Comparison of ENCODE assay signal across 1 cellular context in the genomic region with DNA sequence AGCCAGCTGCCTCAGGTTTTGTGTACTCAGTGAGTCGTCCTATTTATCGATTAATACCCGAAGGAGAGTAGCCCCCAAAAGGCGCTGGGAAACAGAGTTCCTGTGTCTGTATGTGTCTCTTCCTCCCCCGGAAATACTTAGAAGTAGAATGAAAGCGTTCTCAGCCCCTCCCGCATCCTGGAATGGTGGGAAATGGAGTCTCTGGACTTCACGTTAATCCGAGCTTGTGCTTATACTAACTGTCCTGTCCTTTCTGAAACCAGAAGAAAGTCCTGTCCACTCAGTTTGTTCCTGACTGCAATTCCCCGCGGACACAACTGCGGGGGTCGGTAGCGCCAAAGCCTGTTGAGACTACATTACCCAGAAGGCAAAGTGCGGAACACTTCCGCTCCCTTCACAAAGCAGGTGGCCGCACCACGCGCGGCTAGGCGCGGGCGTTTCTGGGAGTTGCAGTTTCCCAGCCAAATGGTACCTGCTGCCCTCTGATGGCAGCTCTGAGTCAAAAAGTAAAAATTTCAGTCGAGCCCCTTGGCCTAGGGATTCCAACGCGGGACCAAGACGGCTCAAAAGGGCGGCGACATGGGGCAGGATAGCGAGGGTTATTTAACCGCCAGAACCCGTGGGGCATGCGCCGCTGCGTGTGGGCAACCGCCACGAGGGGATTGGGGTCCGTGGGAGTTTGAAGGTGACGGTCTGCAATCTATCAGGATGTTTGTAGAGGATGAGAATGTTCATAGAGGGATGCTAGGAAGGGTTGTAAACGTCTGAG.
TF ChIP-seq lines count a peak whose summit lies in the region.

No MANE protein-coding gene starts in this region.

TF ChIP-seq in K562, 482 proteins besides CTCF, POLR2A, EP300 and RAD21 (continued from another document and continues in another):
- TF ChIP-seq, protein P1, sequence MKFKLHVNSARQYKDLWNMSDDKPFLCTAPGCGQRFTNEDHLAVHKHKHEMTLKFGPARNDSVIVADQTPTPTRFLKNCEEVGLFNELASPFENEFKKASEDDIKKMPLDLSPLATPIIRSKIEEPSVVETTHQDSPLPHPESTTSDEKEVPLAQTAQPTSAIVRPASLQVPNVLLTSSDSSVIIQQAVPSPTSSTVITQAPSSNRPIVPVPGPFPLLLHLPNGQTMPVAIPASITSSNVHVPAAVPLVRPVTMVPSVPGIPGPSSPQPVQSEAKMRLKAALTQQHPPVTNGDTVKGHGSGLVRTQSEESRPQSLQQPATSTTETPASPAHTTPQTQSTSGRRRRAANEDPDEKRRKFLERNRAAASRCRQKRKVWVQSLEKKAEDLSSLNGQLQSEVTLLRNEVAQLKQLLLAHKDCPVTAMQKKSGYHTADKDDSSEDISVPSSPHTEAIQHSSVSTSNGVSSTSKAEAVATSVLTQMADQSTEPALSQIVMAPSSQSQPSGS (CRISPR knock-in tag; IDR thresholded peaks at IDR 0.05): no peak
- TF ChIP-seq HDAC2 (IDR thresholded peaks at IDR 0.05): no peak
- TF ChIP-seq KAT2B (IDR thresholded peaks at IDR 0.05; ENCODE audit: low read depth, low read length): no peak
- TF ChIP-seq KLF6 (CRISPR knock-in tag; IDR thresholded peaks at IDR 0.05; ENCODE audit: borderline replicate concordance): peak; percentile 79; the same call in 1 of the 2 replicates
- no peak; the same call in 1 of the 2 replicates for TF ChIP-seq MAFK (IDR thresholded peaks at IDR 0.05; ENCODE audit: low read length)
- no peak for TF ChIP-seq ZNF561 (CRISPR knock-in tag; conservative IDR thresholded peaks at IDR 0.05)
- TF ChIP-seq ZBTB1 (CRISPR knock-in tag; IDR thresholded peaks at IDR 0.05; ENCODE audit: borderline replicate concordance, low read depth): 0 out of 2 replicates have a peak, but pooled peaks have one; percentile 39
- TF ChIP-seq, protein P2, sequence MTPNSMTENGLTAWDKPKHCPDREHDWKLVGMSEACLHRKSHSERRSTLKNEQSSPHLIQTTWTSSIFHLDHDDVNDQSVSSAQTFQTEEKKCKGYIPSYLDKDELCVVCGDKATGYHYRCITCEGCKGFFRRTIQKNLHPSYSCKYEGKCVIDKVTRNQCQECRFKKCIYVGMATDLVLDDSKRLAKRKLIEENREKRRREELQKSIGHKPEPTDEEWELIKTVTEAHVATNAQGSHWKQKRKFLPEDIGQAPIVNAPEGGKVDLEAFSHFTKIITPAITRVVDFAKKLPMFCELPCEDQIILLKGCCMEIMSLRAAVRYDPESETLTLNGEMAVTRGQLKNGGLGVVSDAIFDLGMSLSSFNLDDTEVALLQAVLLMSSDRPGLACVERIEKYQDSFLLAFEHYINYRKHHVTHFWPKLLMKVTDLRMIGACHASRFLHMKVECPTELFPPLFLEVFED (CRISPR knock-in tag; conservative IDR thresholded peaks at IDR 0.05): 0 out of 2 replicates have a peak, but pooled peaks have one; percentile 70
- TF ChIP-seq BHLHE40 (IDR thresholded peaks at IDR 0.05; ENCODE audit: low read length): peak; percentile 77
- TF ChIP-seq YY1 (IDR thresholded peaks at IDR 0.05; ENCODE audit: borderline replicate concordance in 1 of 3, control insufficient read depth in 1 of 3, extremely low read depth in 1 of 3, insufficient read depth in 3 of 3, insufficient read length in 1 of 3, insufficient replicate concordance in 2 of 3, low read depth in 1 of 3, low read length in 2 of 3): peak in 1 of 3 experiments; percentile 55
- no peak; the same call in 1 of the 2 replicates for TF ChIP-seq POLR2AphosphoS2 (IDR thresholded peaks at IDR 0.05; ENCODE audit: low read length)
- TF ChIP-seq ZFP36 (IDR thresholded peaks at IDR 0.05; ENCODE audit: low read depth, low read length, partially characterized antibody): no peak
- no peak for TF ChIP-seq RBBP5 (IDR thresholded peaks at IDR 0.05; ENCODE audit: borderline replicate concordance, insufficient read depth, low read length, poor library complexity, severe bottlenecking)
- no peak for TF ChIP-seq ILF3 (IDR thresholded peaks at IDR 0.05; ENCODE audit: borderline replicate concordance)
- TF ChIP-seq SIX5 (IDR thresholded peaks at IDR 0.05; ENCODE audit: borderline replicate concordance in 1 of 2, insufficient read depth in 1 of 2, low read depth in 1 of 2, low read length in 2 of 2): peak; percentile 97 to 98
- TF ChIP-seq, protein P3, sequence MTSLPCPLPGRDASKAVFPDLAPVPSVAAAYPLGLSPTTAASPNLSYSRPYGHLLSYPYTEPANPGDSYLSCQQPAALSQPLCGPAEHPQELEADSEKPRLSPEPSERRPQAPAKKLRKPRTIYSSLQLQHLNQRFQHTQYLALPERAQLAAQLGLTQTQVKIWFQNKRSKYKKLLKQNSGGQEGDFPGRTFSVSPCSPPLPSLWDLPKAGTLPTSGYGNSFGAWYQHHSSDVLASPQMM (CRISPR knock-in tag; IDR thresholded peaks at IDR 0.05): no peak
- TF ChIP-seq SAFB2 (IDR thresholded peaks at IDR 0.05; ENCODE audit: borderline replicate concordance, low read depth, low read length, severe bottlenecking): no peak
- peak; percentile 62; the same call in 1 of the 2 replicates for TF ChIP-seq ZNF324 (CRISPR knock-in tag; IDR thresholded peaks at IDR 0.05)
- TF ChIP-seq, protein P4, sequence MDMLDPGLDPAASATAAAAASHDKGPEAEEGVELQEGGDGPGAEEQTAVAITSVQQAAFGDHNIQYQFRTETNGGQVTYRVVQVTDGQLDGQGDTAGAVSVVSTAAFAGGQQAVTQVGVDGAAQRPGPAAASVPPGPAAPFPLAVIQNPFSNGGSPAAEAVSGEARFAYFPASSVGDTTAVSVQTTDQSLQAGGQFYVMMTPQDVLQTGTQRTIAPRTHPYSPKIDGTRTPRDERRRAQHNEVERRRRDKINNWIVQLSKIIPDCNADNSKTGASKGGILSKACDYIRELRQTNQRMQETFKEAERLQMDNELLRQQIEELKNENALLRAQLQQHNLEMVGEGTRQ (CRISPR knock-in tag; IDR thresholded peaks at IDR 0.05): peak; percentile 80
- TF ChIP-seq, protein P5, sequence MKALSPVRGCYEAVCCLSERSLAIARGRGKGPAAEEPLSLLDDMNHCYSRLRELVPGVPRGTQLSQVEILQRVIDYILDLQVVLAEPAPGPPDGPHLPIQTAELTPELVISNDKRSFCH (CRISPR knock-in tag; IDR thresholded peaks at IDR 0.05): no peak
- TF ChIP-seq, protein P5 (tag; IDR thresholded peaks at IDR 0.05): peak; percentile 52; the same call in 1 of the 2 replicates
- no peak for TF ChIP-seq CCAR2 (IDR thresholded peaks at IDR 0.05; ENCODE audit: low read depth, low read length)
- no peak for TF ChIP-seq POLR3G (IDR thresholded peaks at IDR 0.05; ENCODE audit: extremely low read depth, insufficient read length, insufficient replicate concordance)
- TF ChIP-seq, protein P6, sequence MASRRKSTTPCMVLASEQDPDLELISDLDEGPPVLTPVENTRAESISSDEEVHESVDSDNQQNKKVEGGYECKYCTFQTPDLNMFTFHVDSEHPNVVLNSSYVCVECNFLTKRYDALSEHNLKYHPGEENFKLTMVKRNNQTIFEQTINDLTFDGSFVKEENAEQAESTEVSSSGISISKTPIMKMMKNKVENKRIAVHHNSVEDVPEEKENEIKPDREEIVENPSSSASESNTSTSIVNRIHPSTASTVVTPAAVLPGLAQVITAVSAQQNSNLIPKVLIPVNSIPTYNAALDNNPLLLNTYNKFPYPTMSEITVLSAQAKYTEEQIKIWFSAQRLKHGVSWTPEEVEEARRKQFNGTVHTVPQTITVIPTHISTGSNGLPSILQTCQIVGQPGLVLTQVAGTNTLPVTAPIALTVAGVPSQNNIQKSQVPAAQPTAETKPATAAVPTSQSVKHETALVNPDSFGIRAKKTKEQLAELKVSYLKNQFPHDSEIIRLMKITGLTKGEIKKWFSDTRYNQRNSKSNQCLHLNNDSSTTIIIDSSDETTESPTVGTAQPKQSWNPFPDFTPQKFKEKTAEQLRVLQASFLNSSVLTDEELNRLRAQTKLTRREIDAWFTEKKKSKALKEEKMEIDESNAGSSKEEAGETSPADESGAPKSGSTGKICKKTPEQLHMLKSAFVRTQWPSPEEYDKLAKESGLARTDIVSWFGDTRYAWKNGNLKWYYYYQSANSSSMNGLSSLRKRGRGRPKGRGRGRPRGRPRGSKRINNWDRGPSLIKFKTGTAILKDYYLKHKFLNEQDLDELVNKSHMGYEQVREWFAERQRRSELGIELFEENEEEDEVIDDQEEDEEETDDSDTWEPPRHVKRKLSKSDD (conservative IDR thresholded peaks at IDR 0.05; ENCODE audit: low read length): 0 out of 2 replicates have a peak, but pooled peaks have one; percentile 59
- TF ChIP-seq MTA2 (IDR thresholded peaks at IDR 0.05; ENCODE audit: low read depth): no peak
- TF ChIP-seq, protein P7, sequence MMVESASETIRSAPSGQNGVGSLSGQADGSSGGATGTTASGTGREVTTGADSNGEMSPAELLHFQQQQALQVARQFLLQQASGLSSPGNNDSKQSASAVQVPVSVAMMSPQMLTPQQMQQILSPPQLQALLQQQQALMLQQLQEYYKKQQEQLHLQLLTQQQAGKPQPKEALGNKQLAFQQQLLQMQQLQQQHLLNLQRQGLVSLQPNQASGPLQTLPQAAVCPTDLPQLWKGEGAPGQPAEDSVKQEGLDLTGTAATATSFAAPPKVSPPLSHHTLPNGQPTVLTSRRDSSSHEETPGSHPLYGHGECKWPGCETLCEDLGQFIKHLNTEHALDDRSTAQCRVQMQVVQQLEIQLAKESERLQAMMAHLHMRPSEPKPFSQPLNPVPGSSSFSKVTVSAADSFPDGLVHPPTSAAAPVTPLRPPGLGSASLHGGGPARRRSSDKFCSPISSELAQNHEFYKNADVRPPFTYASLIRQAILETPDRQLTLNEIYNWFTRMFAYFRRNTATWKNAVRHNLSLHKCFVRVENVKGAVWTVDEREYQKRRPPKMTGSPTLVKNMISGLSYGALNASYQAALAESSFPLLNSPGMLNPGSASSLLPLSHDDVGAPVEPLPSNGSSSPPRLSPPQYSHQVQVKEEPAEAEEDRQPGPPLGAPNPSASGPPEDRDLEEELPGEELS (CRISPR knock-in tag; IDR thresholded peaks at IDR 0.05; ENCODE audit: borderline replicate concordance): no peak
- no peak for TF ChIP-seq SRSF9 (IDR thresholded peaks at IDR 0.05; ENCODE audit: borderline replicate concordance, low read depth, low read length)
- no peak for TF ChIP-seq NUFIP1 (IDR thresholded peaks at IDR 0.05; ENCODE audit: partially characterized antibody)
- TF ChIP-seq MCM3 (IDR thresholded peaks at IDR 0.05): no peak
- peak; percentile 70 for TF ChIP-seq CHD2 (IDR thresholded peaks at IDR 0.05; ENCODE audit: low read depth, low read length)
- no peak for TF ChIP-seq ZSCAN32 (CRISPR knock-in tag; IDR thresholded peaks at IDR 0.05)
- no peak for TF ChIP-seq ZNF696 (CRISPR knock-in tag; conservative IDR thresholded peaks at IDR 0.05)
- TF ChIP-seq RAD51 (IDR thresholded peaks at IDR 0.05; ENCODE audit: borderline replicate concordance, low read depth): peak; percentile 67; the same call in 1 of the 2 replicates
- TF ChIP-seq POU5F1 (IDR thresholded peaks at IDR 0.05; ENCODE audit: borderline replicate concordance, low read depth, low read length, partially characterized antibody): peak; percentile 92
- TF ChIP-seq ZNF316 (IDR thresholded peaks at IDR 0.05): no peak
- TF ChIP-seq, protein P8, sequence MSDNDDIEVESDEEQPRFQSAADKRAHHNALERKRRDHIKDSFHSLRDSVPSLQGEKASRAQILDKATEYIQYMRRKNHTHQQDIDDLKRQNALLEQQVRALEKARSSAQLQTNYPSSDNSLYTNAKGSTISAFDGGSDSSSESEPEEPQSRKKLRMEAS (CRISPR knock-in tag; IDR thresholded peaks at IDR 0.05): peak; percentile 78
- TF ChIP-seq, protein P9, sequence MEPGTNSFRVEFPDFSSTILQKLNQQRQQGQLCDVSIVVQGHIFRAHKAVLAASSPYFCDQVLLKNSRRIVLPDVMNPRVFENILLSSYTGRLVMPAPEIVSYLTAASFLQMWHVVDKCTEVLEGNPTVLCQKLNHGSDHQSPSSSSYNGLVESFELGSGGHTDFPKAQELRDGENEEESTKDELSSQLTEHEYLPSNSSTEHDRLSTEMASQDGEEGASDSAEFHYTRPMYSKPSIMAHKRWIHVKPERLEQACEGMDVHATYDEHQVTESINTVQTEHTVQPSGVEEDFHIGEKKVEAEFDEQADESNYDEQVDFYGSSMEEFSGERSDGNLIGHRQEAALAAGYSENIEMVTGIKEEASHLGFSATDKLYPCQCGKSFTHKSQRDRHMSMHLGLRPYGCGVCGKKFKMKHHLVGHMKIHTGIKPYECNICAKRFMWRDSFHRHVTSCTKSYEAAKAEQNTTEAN (CRISPR knock-in tag; IDR thresholded peaks at IDR 0.05): no peak
- TF ChIP-seq, protein P10, sequence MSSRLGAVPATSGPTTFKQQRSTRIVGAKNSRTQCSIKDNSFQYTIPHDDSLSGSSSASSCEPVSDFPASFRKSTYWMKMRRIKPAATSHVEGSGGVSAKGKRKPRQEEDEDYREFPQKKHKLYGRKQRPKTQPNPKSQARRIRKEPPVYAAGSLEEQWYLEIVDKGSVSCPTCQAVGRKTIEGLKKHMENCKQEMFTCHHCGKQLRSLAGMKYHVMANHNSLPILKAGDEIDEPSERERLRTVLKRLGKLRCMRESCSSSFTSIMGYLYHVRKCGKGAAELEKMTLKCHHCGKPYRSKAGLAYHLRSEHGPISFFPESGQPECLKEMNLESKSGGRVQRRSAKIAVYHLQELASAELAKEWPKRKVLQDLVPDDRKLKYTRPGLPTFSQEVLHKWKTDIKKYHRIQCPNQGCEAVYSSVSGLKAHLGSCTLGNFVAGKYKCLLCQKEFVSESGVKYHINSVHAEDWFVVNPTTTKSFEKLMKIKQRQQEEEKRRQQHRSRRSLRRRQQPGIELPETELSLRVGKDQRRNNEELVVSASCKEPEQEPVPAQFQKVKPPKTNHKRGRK (tag; IDR thresholded peaks at IDR 0.05): no peak
- no peak for TF ChIP-seq FOXM1 (IDR thresholded peaks at IDR 0.05; ENCODE audit: low read depth)
- no peak for TF ChIP-seq FOXM1 (CRISPR knock-in tag; IDR thresholded peaks at IDR 0.05; ENCODE audit: low read depth)
- TF ChIP-seq ZNF23 (CRISPR knock-in tag; IDR thresholded peaks at IDR 0.05): peak; percentile 66; the same call in 1 of the 2 replicates
- TF ChIP-seq ZNF143 (CRISPR knock-in tag; IDR thresholded peaks at IDR 0.05): peak; percentile 99
- TF ChIP-seq KAT7 (CRISPR knock-in tag; IDR thresholded peaks at IDR 0.05; ENCODE audit: borderline replicate concordance): peak; percentile 78; the same call in 1 of the 2 replicates
- no peak for TF ChIP-seq ZNF140 (CRISPR knock-in tag; IDR thresholded peaks at IDR 0.05)
- TF ChIP-seq, protein P11, sequence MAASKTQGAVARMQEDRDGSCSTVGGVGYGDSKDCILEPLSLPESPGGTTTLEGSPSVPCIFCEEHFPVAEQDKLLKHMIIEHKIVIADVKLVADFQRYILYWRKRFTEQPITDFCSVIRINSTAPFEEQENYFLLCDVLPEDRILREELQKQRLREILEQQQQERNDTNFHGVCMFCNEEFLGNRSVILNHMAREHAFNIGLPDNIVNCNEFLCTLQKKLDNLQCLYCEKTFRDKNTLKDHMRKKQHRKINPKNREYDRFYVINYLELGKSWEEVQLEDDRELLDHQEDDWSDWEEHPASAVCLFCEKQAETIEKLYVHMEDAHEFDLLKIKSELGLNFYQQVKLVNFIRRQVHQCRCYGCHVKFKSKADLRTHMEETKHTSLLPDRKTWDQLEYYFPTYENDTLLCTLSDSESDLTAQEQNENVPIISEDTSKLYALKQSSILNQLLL (CRISPR knock-in tag; IDR thresholded peaks at IDR 0.05; ENCODE audit: borderline replicate concordance): no peak
- TF ChIP-seq HDGF (IDR thresholded peaks at IDR 0.05): no peak
- TF ChIP-seq RFX5 (IDR thresholded peaks at IDR 0.05; ENCODE audit: low read depth, low read length): no peak
- TF ChIP-seq MECOM (CRISPR knock-in tag; IDR thresholded peaks at IDR 0.05): no peak
- no peak for TF ChIP-seq NR1H2 (CRISPR knock-in tag; IDR thresholded peaks at IDR 0.05)
- no peak for TF ChIP-seq ZNF224 (CRISPR knock-in tag; IDR thresholded peaks at IDR 0.05)
- no peak for TF ChIP-seq ZNF551 (CRISPR knock-in tag; IDR thresholded peaks at IDR 0.05)
- no peak for TF ChIP-seq ILK (tag; IDR thresholded peaks at IDR 0.05; ENCODE audit: borderline replicate concordance, low read depth)
- TF ChIP-seq KHSRP (IDR thresholded peaks at IDR 0.05): no peak
